ENCODE assay signal across 14 cellular contexts in genomic region chr15:96261575-96262034, GRCh38.
DNase-seq lines count a peak whose midpoint lies in the region; ATAC-seq lines count a peak whose summit lies in the region.
"Had no signal": no experiment of that assay in that cellular context is flagged by ENCODE, and none has a peak within 500 bp of the region (broad histone marks: within the 10 kb centered on the region; RNA-seq: fewer than 3 reads in every experiment).

No MANE protein-coding gene starts in this region.

- H3K4me3 ChIP-seq in neuronal stem cell (ENCODE audit: low read length in 2 of 2) = no peak overlapping the region
- H3K4me3 ChIP-seq: heart right ventricle had no signal

- no peaks in the 10 kb centered on the region for H3K36me3 ChIP-seq in neuronal stem cell (replicated peaks in 1 of 2; ENCODE audit: control insufficient read depth in 2 of 2, insufficient read depth in 2 of 2, low read length in 2 of 2)
- H3K36me3 ChIP-seq: heart right ventricle had no signal

- H2BK120ac ChIP-seq in neuronal stem cell (ENCODE audit: low read depth, low read length) = no peak overlapping the region

- H2AK5ac ChIP-seq in neuronal stem cell (ENCODE audit: low read depth, low read length) = no peak overlapping the region

- H3K4ac ChIP-seq in neuronal stem cell (ENCODE audit: low read length) = no peak overlapping the region

- no peaks in the 10 kb centered on the region for H3K79me1 ChIP-seq in neuronal stem cell (ENCODE audit: low read depth, low read length)

- H2BK5ac ChIP-seq in neuronal stem cell (ENCODE audit: low read length) = no peak overlapping the region

- H3K18ac ChIP-seq in neuronal stem cell (ENCODE audit: low read length) = no peak overlapping the region

- ATAC-seq in GM19324 (IDR thresholded peaks at IDR 0.05; ENCODE audit: low FRiP score, unreplicated experiment) (peak; percentile 71), HG02840 (IDR thresholded peaks at IDR 0.05; ENCODE audit: low FRiP score, unreplicated experiment) (peak; percentile 61), sciatic nerve (peak; percentile 45)
- ATAC-seq: heart right ventricle had no signal

- no peak overlapping the region for H3K27ac ChIP-seq in neuronal stem cell (replicated peaks; ENCODE audit: low read length)
- H3K27ac ChIP-seq: heart right ventricle, RWPE1, VCaP had no signal

- peaks cover 6 to 14% of the 10 kb centered on the region in 2 donors for H3K4me1 ChIP-seq in neuronal stem cell (ENCODE audit: control insufficient read depth in 2 of 2, insufficient read depth in 1 of 2, low read depth in 1 of 2, low read length in 2 of 2)
- H3K4me1 ChIP-seq: heart right ventricle had no signal

- H3K14ac ChIP-seq in neuronal stem cell (ENCODE audit: low read length) = no peak overlapping the region

- no peak overlapping the region for H4K8ac ChIP-seq in neuronal stem cell (ENCODE audit: low read depth, low read length)

- no CpG with 5 or more reads among the region's 4 CpGs for WGBS in neuronal stem cell (ENCODE audit: extremely low coverage in 2 of 2, insufficient read length in 2 of 2, insufficient replicate concordance in 1 of 2), 2 donors

- H3K4me2 ChIP-seq in neuronal stem cell (ENCODE audit: insufficient read depth, low read length, poor library complexity, severe bottlenecking) = no peak overlapping the region

- no peaks in the 10 kb centered on the region for H3K9me3 ChIP-seq in neuronal stem cell (replicated peaks in 1 of 2; ENCODE audit: control insufficient read depth in 2 of 2, insufficient read depth in 1 of 2, low read depth in 1 of 2, low read length in 2 of 2)
- H3K9me3 ChIP-seq: heart right ventricle had no signal

- H3K9ac ChIP-seq in neuronal stem cell (ENCODE audit: low read depth, low read length, poor library complexity) = no peak overlapping the region

- H2BK12ac ChIP-seq in neuronal stem cell (ENCODE audit: low read length) = no peak overlapping the region

- H2BK15ac ChIP-seq in neuronal stem cell (ENCODE audit: low read length) = no peak overlapping the region

- no peak overlapping the region for H2AFZ ChIP-seq in neuronal stem cell (ENCODE audit: low read length)

- intact Hi-C loops in sciatic nerve (cut with DNase I) = no loop called here

- H3K23ac ChIP-seq in neuronal stem cell (ENCODE audit: low read depth, low read length, poor library complexity) = no peak overlapping the region

- DNase-seq in HuH-7.5 (ENCODE audit: low spot score) (peak; percentile 23), sciatic nerve (ENCODE audit: low spot score) (no peak), neuronal stem cell (ENCODE audit: low spot score) (no peak), NCI-H2081 treated with DMSO at 0.1 percent for 48 hours (lab: John Stamatoyannopoulos, UW) (no peak), RKO (ENCODE audit: low spot score) (no peak), NCI-H345 (lab: John Stamatoyannopoulos, UW) (no peak)
- DNase-seq: activated naive CD4-positive, alpha-beta T cell treated with anti-CD3 and anti-CD28 coated beads for 36 hours; heart right ventricle; NCI-H2029; stimulated activated naive CD4-positive, alpha-beta T cell had no signal

- H4K91ac ChIP-seq in neuronal stem cell (ENCODE audit: low read depth, low read length, poor library complexity) = no peak overlapping the region

- H3K27me3 ChIP-seq in neuronal stem cell (ENCODE audit: control insufficient read depth in 3 of 3, insufficient read depth in 3 of 3, low read depth in 1 of 3, low read length in 3 of 3) = no peaks in the 10 kb centered on the region
- H3K27me3 ChIP-seq: heart right ventricle had no signal
